ENCODE assay signal across 28 cellular contexts in the genomic region with DNA sequence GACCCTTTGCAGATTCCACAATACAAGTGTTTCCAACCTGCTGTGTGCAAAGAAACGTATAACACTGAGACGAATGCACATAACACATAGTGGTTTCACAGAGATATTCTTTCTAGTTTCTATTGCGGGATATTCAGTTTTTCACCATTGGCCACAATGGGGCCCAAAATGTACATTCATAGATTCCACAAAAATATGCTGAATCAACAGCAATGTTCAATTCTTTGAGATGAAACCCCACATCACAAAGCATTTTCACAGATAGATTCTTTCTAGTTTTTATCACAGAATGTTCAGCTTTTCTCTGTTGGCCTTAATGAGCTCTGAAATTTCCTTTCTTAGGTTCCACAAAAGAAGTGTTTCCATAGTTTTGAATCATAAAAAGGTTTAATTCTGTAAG.
"Had no signal": no experiment of that assay in that cellular context is flagged by ENCODE, and none has a peak within 500 bp of the region (broad histone marks: within the 10 kb centered on the region; RNA-seq: fewer than 3 reads in every experiment).

No MANE protein-coding gene starts in this region.

- H3K4me1 ChIP-seq: colonic mucosa, esophagus muscularis mucosa, esophagus squamous epithelium, foreskin keratinocyte, gastrocnemius medialis, gastroesophageal sphincter, heart left ventricle, heart right ventricle had no signal

- FAIRE-seq: colon, endometrium, endothelial cell of umbilical vein, frontal cortex had no signal

- H3K36me3 ChIP-seq: colonic mucosa, esophagus muscularis mucosa, esophagus squamous epithelium, gastrocnemius medialis, gastroesophageal sphincter, heart left ventricle, heart right ventricle had no signal

- H3K27ac ChIP-seq: colonic mucosa, coronary artery, dorsolateral prefrontal cortex, epithelial cell of prostate, esophagus muscularis mucosa, esophagus squamous epithelium, foreskin keratinocyte, gastrocnemius medialis, gastroesophageal sphincter, heart left ventricle, heart right ventricle had no signal

- H3K27me3 ChIP-seq: colonic mucosa, dorsolateral prefrontal cortex, esophagus muscularis mucosa, esophagus squamous epithelium, foreskin keratinocyte, gastrocnemius medialis, gastroesophageal sphincter, heart left ventricle, heart right ventricle had no signal

- H3K4me3 ChIP-seq: colonic mucosa, coronary artery, dorsolateral prefrontal cortex, esophagus muscularis mucosa, esophagus squamous epithelium, gastrocnemius medialis, gastroesophageal sphincter, heart left ventricle, heart right ventricle had no signal

- H3K9me3 ChIP-seq: gastrocnemius medialis had no signal

- DNase-seq: colonic mucosa; cortex of kidney; dermis blood vessel endothelial cell; dorsolateral prefrontal cortex; effector CD4-positive, alpha-beta T cell; effector CD8-positive, alpha-beta T cell; effector memory CD4-positive, alpha-beta T cell; effector memory CD8-positive, alpha-beta T cell; endodermal cell; erythroblast; esophagus squamous epithelium; foreskin fibroblast; foreskin keratinocyte; foreskin melanocyte; gastrocnemius medialis; glutamatergic neuron; head of caudate nucleus; heart left ventricle; heart right ventricle had no signal

- ATAC-seq: effector memory CD8-positive, alpha-beta T cell; esophagus mucosa; foreskin keratinocyte; gastrocnemius medialis; gastroesophageal sphincter; heart left ventricle; heart right ventricle had no signal
